Comparison of ENCODE assay signal across 8 cellular contexts in genomic region chr3:148992027-148992634, GRCh38. TPM values are rescaled to one million over a fixed set of nuclear protein-coding genes. Genes with fewer than 3 reads are reported as not detected.
A peak's percentile ranks its signal among the peaks of the same experiment; 100 is the strongest.
DNase-seq lines count a peak whose midpoint lies in the region; ATAC-seq and TF ChIP-seq lines count a peak whose summit lies in the region.

No MANE protein-coding gene starts in this region.

- H3K4me1 ChIP-seq in fibroblast of lung (ENCODE audit: control insufficient read depth, extremely low read depth, insufficient read depth, low read length) (peaks cover 5% of the 10 kb centered on the region), aorta (ENCODE audit: control insufficient read depth in 1 of 2, insufficient read depth in 2 of 2, low read length in 2 of 2) (peaks cover 0 to 10% of the 10 kb centered on the region in 2 donors)

- H3K9me3 ChIP-seq in fibroblast of lung (ENCODE audit: control insufficient read depth, insufficient read depth, low read depth, low read length) (no peaks in the 10 kb centered on the region), aorta (ENCODE audit: control insufficient read depth, low read length) (no peaks in the 10 kb centered on the region)

- peak overlapping the region; percentile 91 for H3K4me3 Mint-ChIP-seq in natural killer cell treated with Interleukin-12 subunit alpha and Interleukin-12 subunit beta and Interleukin-15 and Interleukin-18, amount 100 ng/mL, for 72 hours

- H4K20me1 ChIP-seq in fibroblast of lung (ENCODE audit: control insufficient read depth, extremely low read depth, insufficient read depth, low read length) = no peaks in the 10 kb centered on the region

- peaks cover 24% of the 10 kb centered on the region for H3K79me2 ChIP-seq in fibroblast of lung (ENCODE audit: control insufficient read depth, insufficient read depth, low read length)

- no peaks in the 10 kb centered on the region for H3K27me3 ChIP-seq in fibroblast of lung (ENCODE audit: control insufficient read depth, insufficient read depth, low read length)
- no peaks in the 10 kb centered on the region for H3K27me3 ChIP-seq in aorta (ENCODE audit: control insufficient read depth in 1 of 2, insufficient read depth in 2 of 2, low read length in 1 of 2)

- 2% methylated on average over 24 to 34 of the region's 34 CpGs for WGBS in aorta, 2 donors

- H3K4me2 ChIP-seq in fibroblast of lung (ENCODE audit: extremely low read depth, insufficient read depth, low read length) = peak overlapping the region; percentile 92

- peak overlapping the region; percentile 95 to 96 for H3K27ac Mint-ChIP-seq in natural killer cell treated with Interleukin-12 subunit alpha and Interleukin-12 subunit beta and Interleukin-15 and Interleukin-18, amount 100 ng/mL, for 72 hours

- H3K4me3 ChIP-seq in fibroblast of lung (replicated peaks in 1 of 4; ENCODE audit: control extremely low read depth in 1 of 4, insufficient read depth in 1 of 4, low read depth in 3 of 4, low read length in 4 of 4) (peak overlapping the region; percentile 62 to 83 (median 76)), aorta (ENCODE audit: low read length in 2 of 2) (peak overlapping the region; percentile 82 to 93)

- ATAC-seq in HG02571 (IDR thresholded peaks at IDR 0.05; ENCODE audit: unreplicated experiment) (peak; percentile 32), aorta (ENCODE audit: low FRiP score) (peak; percentile 70)
- peak in 1 of 2 donors; percentile 0 for ATAC-seq in natural killer cell treated with Interleukin-12 subunit alpha and Interleukin-12 subunit beta and Interleukin-15 and Interleukin-18, amount 100 ng/mL, for 72 hours

- DNase-seq in stimulated activated CD4-positive, alpha-beta T cell treated with anti-CD3 and anti-CD28 coated beads, Interleukin-15, amount 100 ng/mL, for 24 hours = peak; percentile 55
- DNase-seq in stimulated activated CD4-positive, alpha-beta T cell treated with anti-CD3 and anti-CD28 coated beads, Interleukin-2, amount 100 ng/mL, for 48 hours = no peak
- peak; percentile 66 for DNase-seq in NAMALWA (ENCODE audit: low spot score)
- peak; percentile 20 for DNase-seq in activated T-cell treated with anti-CD3 and anti-CD28 coated beads for 48 hours (ENCODE audit: low read depth)
- peak; percentile 34 to 50 for DNase-seq in fibroblast of lung (ENCODE audit: low read depth in 2 of 2)
- no peak for DNase-seq in natural killer cell treated with Interleukin-12 subunit alpha and Interleukin-12 subunit beta and Interleukin-15 and Interleukin-18, amount 100 ng/mL, for 72 hours (ENCODE audit: low spot score)
- DNase-seq in aorta = peak; percentile 69 to 90

- peaks cover 19% of the 10 kb centered on the region for H3K36me3 Mint-ChIP-seq in natural killer cell treated with Interleukin-12 subunit alpha and Interleukin-12 subunit beta and Interleukin-15 and Interleukin-18, amount 100 ng/mL, for 72 hours

- H3K9me3 Mint-ChIP-seq in natural killer cell treated with Interleukin-12 subunit alpha and Interleukin-12 subunit beta and Interleukin-15 and Interleukin-18, amount 100 ng/mL, for 72 hours = no peaks in the 10 kb centered on the region

- H3K36me3 ChIP-seq in fibroblast of lung (ENCODE audit: control insufficient read depth, insufficient read depth, low read length) (peaks cover 10% of the 10 kb centered on the region), aorta (ENCODE audit: control insufficient read depth in 1 of 2, insufficient read depth in 2 of 2, low read length in 1 of 2) (peaks cover 2 to 3% of the 10 kb centered on the region in 2 donors)

- intact Hi-C loops in aorta (cut with DNase I) = loop anchor here (5.0 kb wide), 1 partner anchor 35 kb away; no protein-coding TSS in a partner anchor

- H3K4me1 Mint-ChIP-seq in natural killer cell treated with Interleukin-12 subunit alpha and Interleukin-12 subunit beta and Interleukin-15 and Interleukin-18, amount 100 ng/mL, for 72 hours (ENCODE audit: low read depth in 2 of 2) = peaks cover 40 to 61% of the 10 kb centered on the region in 2 donors

- H3K27ac ChIP-seq in fibroblast of lung (ENCODE audit: insufficient read depth, low read length) (peak overlapping the region; percentile 83), aorta (ENCODE audit: low read depth in 1 of 2, low read length in 2 of 2) (peak overlapping the region; percentile 71 to 91)

- no peak overlapping the region for H2AFZ ChIP-seq in fibroblast of lung (ENCODE audit: low read length)

- H3K27me3 Mint-ChIP-seq in natural killer cell treated with Interleukin-12 subunit alpha and Interleukin-12 subunit beta and Interleukin-15 and Interleukin-18, amount 100 ng/mL, for 72 hours = no peaks in the 10 kb centered on the region

- TF ChIP-seq CTCF in fibroblast of lung (conservative IDR thresholded peaks at IDR 0.05 in 1 of 2, IDR thresholded peaks at IDR 0.05 in 1 of 2; ENCODE audit: low read depth in 1 of 2, low read length in 2 of 2) = no peak

- peak overlapping the region; percentile 89 for H3K9ac ChIP-seq in fibroblast of lung (ENCODE audit: insufficient read depth, low read length)

RNA-seq across cellular contexts. Expression of gene GYG1, which starts 0.8 kb away (rescaled TPM):
- total RNA-seq in fibroblast of lung = 43.1 and 71.5 TPM in 2 replicates
- polyA plus RNA-seq in fibroblast of lung = 88.5 and 224 TPM in 2 replicates
- polyA plus RNA-seq in fibroblast of lung (2012) = 113 and 232 TPM in 2 replicates
- polyA minus RNA-seq in fibroblast of lung (ENCODE audit: low replicate concordance) = 36.2 and 86.0 TPM in 2 replicates
- total RNA-seq in natural killer cell treated with Interleukin-12 subunit alpha and Interleukin-12 subunit beta and Interleukin-15 and Interleukin-18, amount 100 ng/mL, for 72 hours = 100 to 1,000 TPM in 1 of 2 donors, 10 to 100 TPM in 1; 83.5 to 112 TPM
- total RNA-seq in aorta = 10 to 100 TPM; 67.3 to 91.7 TPM
- polyA plus RNA-seq in aorta = 100 to 1,000 TPM in 1 of 2 donors, 10 to 100 TPM in 1; 73.6 to 101 TPM

Comparison
In these comparisons a context has a peak if more than half of its experiments do, and no peak if none do; other contexts are left out.
1. DNase-seq: peak in stimulated activated CD4-positive, alpha-beta T cell treated with anti-CD3 and anti-CD28 coated beads, Interleukin-15, amount 100 ng/mL, for 24 hours (single experiment), NAMALWA (single experiment), activated T-cell treated with anti-CD3 and anti-CD28 coated beads for 48 hours (single experiment), fibroblast of lung (2 of 2) and aorta (2 of 2); none in stimulated activated CD4-positive, alpha-beta T cell treated with anti-CD3 and anti-CD28 coated beads, Interleukin-2, amount 100 ng/mL, for 48 hours (0 of 2) and natural killer cell treated with Interleukin-12 subunit alpha and Interleukin-12 subunit beta and Interleukin-15 and Interleukin-18, amount 100 ng/mL, for 72 hours (single experiment).